Comparison of ENCODE assay signal across 1 cellular context in the genomic region with DNA sequence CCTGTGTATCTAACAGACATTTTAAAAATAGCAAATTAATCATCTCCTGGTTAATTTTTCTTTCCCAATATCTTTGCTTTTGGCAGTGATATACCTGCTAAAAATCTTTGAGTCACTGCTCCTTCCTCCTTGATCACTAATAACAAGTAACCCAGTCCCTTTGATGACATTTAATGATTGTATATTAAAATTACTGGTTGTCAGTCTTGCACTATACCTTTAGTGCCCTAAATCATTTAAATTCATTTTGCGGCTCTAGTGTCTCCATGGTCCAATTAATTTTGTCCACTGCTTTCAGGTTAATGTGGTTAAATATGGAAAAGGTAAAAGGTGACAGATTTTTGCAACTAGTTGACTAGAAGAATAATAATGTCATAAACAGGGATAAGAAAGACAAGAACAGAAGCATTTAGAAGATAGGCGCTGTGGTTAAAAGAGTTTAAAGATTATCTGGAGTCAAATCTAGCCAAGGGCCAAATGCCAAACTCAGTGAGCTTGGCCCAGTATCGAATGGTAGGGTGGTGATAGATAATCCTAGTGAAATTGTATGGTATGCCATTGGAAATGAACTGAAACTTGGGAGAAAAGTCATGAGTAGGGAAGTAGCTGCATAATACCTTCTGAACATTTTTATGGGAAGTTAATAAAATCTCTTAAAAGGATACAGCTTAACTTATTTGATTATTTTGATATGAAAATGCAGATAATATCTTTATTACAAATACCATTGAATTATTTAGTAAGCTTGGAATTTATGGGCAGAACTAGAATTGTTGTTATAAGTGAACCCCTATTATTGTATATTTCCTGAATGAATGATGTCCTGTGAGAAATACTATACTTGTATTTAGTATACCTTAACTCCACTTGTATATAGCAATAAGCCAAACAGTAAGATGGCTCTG.
TF ChIP-seq lines count a peak whose summit lies in the region.

No MANE protein-coding gene starts in this region.

TF ChIP-seq in HCT116, 20 proteins besides CTCF, POLR2A, EP300 and RAD21 (continued from another document):
- TF ChIP-seq ATF3 (IDR thresholded peaks at IDR 0.05): no peak
- TF ChIP-seq REST (IDR thresholded peaks at IDR 0.05; ENCODE audit: low read depth): no peak
- no peak; the same call in 1 of the 2 replicates for TF ChIP-seq SIN3A (IDR thresholded peaks at IDR 0.05; ENCODE audit: low read depth)
- no peak for TF ChIP-seq EGR1 (IDR thresholded peaks at IDR 0.05; ENCODE audit: low read depth)
- no peak for TF ChIP-seq FOSL1 (IDR thresholded peaks at IDR 0.05; ENCODE audit: low read depth)
- no peak for TF ChIP-seq ZNF274 (IDR thresholded peaks at IDR 0.05; ENCODE audit: low read depth, low read length)
- peak; percentile 43 for TF ChIP-seq SRF (IDR thresholded peaks at IDR 0.05; ENCODE audit: low read depth)
- peak; percentile 40; the same call in 1 of the 2 replicates for TF ChIP-seq CBX3 (IDR thresholded peaks at IDR 0.05; ENCODE audit: low read depth)
- TF ChIP-seq JUND (IDR thresholded peaks at IDR 0.05): peak; percentile 55
- no peak for TF ChIP-seq EZH2phosphoT487 (IDR thresholded peaks at IDR 0.05; ENCODE audit: borderline replicate concordance)
- peak; percentile 51; the same call in 1 of the 2 replicates for TF ChIP-seq SP1 (IDR thresholded peaks at IDR 0.05; ENCODE audit: low read depth)
- 0 out of 2 replicates have a peak, but pooled peaks have one; percentile 22 for TF ChIP-seq MAX (IDR thresholded peaks at IDR 0.05)
- no peak for TF ChIP-seq ZFX (IDR thresholded peaks at IDR 0.05)
- no peak for TF ChIP-seq POLR2AphosphoS5 (IDR thresholded peaks at IDR 0.05; ENCODE audit: low read depth, low read length)
- no peak for TF ChIP-seq ZBTB33 (IDR thresholded peaks at IDR 0.05; ENCODE audit: extremely low read depth, insufficient replicate concordance, low read length)
- peak; percentile 59 for TF ChIP-seq CEBPB (IDR thresholded peaks at IDR 0.05; ENCODE audit: low read depth)
- TF ChIP-seq ELF1 (IDR thresholded peaks at IDR 0.05; ENCODE audit: borderline replicate concordance, low read depth): no peak
- TF ChIP-seq TCF7L2 (IDR thresholded peaks at IDR 0.05; ENCODE audit: borderline replicate concordance, extremely low read depth, insufficient read depth, insufficient read length): no peak
